Comparison of ENCODE assay signal across 1 cellular context in the genomic region with DNA sequence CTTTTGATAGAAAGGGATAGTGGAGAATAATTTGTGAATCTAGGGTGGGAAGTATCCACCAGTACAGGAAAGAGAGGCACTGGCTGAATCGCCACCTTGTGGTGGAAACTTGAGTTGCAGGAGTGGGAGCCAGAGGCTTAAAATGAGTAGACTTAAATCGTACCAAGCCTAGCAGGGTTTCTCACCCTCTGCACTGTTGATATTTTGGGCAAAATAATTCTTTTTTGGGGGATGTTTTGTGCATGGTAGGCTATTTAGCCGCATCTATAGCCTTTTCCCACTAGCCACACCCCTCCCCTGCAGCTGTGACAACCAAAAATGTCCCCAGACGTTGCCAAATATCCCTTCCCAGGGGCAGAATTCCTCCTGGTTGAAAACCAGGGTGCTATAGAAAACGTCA.
A peak's percentile ranks its signal among the peaks of the same experiment; 100 is the strongest.
TF ChIP-seq lines count a peak whose summit lies in the region.

No MANE protein-coding gene starts in this region.

TF ChIP-seq in GM12878, 131 proteins besides CTCF, POLR2A, EP300 and RAD21 (continued from another document):
- TF ChIP-seq SKIL (IDR thresholded peaks at IDR 0.05; ENCODE audit: low read depth, poor library complexity, severe bottlenecking) (no peak), IRF4 (IDR thresholded peaks at IDR 0.05; ENCODE audit: low read depth, low read length) (0 out of 2 replicates have a peak, but pooled peaks have one; percentile 8), SMC3 (IDR thresholded peaks at IDR 0.05; ENCODE audit: borderline replicate concordance, low read length) (peak; percentile 93), RBBP5 (conservative IDR thresholded peaks at IDR 0.05) (no peak)
TF ChIP-seq in GM12878: peak in this region for 4.
